Comparison of ENCODE assay signal across 1 cellular context in the genomic region with DNA sequence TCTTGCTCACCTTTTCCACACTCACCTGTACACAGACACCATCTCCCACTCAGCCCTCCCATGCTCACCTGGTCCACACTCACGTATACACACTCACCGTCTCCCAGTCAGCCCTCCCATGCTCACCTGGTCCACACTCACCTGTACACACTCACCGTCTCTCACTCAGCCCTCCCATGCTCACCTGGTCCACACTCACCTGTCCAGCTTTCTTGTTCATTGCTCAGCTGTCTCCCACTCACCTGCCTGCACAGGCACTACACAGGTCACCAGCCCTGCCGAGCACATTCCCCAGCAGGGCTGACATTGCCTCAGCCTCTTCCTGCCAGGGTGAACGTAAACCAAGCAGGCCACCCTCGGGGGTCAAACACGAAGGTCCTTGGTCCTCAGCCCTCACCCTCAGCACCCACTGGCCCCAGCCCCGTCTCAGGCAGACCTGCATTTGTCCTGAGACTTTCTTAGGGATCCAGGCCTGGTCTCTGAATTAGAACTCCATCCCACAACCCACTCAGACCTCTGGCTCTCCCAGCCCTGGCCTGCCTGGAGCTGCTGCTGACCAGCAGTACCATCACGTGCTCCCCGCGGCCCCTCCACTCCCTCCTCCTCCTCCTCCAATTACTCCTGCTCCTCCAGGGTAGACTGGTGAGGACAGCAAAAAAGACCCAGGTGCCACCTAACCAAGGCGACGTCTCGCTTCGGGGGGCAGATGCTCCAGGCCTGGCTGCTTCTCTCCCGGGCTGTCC.
TF ChIP-seq lines count a peak whose summit lies in the region.

No MANE protein-coding gene starts in this region.

TF ChIP-seq in WTC11, 78 proteins besides CTCF, POLR2A, EP300 and RAD21 (continued from another document):
- TF ChIP-seq, protein P1, sequence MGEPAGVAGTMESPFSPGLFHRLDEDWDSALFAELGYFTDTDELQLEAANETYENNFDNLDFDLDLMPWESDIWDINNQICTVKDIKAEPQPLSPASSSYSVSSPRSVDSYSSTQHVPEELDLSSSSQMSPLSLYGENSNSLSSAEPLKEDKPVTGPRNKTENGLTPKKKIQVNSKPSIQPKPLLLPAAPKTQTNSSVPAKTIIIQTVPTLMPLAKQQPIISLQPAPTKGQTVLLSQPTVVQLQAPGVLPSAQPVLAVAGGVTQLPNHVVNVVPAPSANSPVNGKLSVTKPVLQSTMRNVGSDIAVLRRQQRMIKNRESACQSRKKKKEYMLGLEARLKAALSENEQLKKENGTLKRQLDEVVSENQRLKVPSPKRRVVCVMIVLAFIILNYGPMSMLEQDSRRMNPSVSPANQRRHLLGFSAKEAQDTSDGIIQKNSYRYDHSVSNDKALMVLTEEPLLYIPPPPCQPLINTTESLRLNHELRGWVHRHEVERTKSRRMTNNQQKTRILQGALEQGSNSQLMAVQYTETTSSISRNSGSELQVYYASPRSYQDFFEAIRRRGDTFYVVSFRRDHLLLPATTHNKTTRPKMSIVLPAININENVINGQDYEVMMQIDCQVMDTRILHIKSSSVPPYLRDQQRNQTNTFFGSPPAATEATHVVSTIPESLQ (CRISPR knock-in tag; IDR thresholded peaks at IDR 0.05): no peak
- no peak for TF ChIP-seq IRF2 (CRISPR knock-in tag; IDR thresholded peaks at IDR 0.05; ENCODE audit: borderline replicate concordance, low read depth)
- TF ChIP-seq, protein P2, sequence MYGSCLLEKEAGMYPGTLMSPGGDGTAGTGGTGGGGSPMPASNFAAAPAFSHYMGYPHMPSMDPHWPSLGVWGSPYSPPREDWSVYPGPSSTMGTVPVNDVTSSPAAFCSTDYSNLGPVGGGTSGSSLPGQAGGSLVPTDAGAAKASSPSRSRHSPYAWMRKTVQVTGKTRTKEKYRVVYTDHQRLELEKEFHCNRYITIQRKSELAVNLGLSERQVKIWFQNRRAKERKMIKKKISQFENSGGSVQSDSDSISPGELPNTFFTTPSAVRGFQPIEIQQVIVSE (CRISPR knock-in tag; IDR thresholded peaks at IDR 0.05; ENCODE audit: borderline replicate concordance): no peak
- TF ChIP-seq, protein P3, sequence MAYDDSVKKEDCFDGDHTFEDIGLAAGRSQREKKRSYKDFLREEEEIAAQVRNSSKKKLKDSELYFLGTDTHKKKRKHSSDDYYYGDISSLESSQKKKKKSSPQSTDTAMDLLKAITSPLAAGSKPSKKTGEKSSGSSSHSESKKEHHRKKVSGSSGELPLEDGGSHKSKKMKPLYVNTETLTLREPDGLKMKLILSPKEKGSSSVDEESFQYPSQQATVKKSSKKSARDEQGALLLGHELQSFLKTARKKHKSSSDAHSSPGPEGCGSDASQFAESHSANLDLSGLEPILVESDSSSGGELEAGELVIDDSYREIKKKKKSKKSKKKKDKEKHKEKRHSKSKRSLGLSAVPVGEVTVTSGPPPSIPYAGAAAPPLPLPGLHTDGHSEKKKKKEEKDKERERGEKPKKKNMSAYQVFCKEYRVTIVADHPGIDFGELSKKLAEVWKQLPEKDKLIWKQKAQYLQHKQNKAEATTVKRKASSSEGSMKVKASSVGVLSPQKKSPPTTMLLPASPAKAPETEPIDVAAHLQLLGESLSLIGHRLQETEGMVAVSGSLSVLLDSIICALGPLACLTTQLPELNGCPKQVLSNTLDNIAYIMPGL (CRISPR knock-in tag; IDR thresholded peaks at IDR 0.05): no peak
- no peak for TF ChIP-seq ZNF396 (CRISPR knock-in tag; IDR thresholded peaks at IDR 0.05; ENCODE audit: borderline replicate concordance)
- TF ChIP-seq, protein P4, sequence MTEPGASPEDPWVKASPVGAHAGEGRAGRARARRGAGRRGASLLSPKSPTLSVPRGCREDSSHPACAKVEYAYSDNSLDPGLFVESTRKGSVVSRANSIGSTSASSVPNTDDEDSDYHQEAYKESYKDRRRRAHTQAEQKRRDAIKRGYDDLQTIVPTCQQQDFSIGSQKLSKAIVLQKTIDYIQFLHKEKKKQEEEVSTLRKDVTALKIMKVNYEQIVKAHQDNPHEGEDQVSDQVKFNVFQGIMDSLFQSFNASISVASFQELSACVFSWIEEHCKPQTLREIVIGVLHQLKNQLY (CRISPR knock-in tag; IDR thresholded peaks at IDR 0.05): no peak
- no peak for TF ChIP-seq TCF7 (CRISPR knock-in tag; IDR thresholded peaks at IDR 0.05; ENCODE audit: low read depth)
- TF ChIP-seq FOXJ3 (CRISPR knock-in tag; IDR thresholded peaks at IDR 0.05; ENCODE audit: borderline replicate concordance): no peak
- TF ChIP-seq, protein P5, sequence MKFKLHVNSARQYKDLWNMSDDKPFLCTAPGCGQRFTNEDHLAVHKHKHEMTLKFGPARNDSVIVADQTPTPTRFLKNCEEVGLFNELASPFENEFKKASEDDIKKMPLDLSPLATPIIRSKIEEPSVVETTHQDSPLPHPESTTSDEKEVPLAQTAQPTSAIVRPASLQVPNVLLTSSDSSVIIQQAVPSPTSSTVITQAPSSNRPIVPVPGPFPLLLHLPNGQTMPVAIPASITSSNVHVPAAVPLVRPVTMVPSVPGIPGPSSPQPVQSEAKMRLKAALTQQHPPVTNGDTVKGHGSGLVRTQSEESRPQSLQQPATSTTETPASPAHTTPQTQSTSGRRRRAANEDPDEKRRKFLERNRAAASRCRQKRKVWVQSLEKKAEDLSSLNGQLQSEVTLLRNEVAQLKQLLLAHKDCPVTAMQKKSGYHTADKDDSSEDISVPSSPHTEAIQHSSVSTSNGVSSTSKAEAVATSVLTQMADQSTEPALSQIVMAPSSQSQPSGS (CRISPR knock-in tag; IDR thresholded peaks at IDR 0.05; ENCODE audit: borderline replicate concordance, low read depth): no peak
- no peak for TF ChIP-seq NR2C2 (CRISPR knock-in tag; IDR thresholded peaks at IDR 0.05)
